In genomic region chr3:147367676-147368075, GRCh38 we compare ENCODE assay signal across 27 cellular contexts. TPM values are rescaled to one million over a fixed set of nuclear protein-coding genes. Genes with fewer than 3 reads are reported as not detected.
"Had no signal": no experiment of that assay in that cellular context is flagged by ENCODE, and none has a peak within 500 bp of the region (broad histone marks: within the 10 kb centered on the region; RNA-seq: fewer than 3 reads in every experiment).

No MANE protein-coding gene starts in this region.

- FAIRE-seq: HepG2, RCC 7860 had no signal

- DNase-seq: IMR-90, Karpas-422, KG1, MG63, NCI-H1092, NCI-H1105 treated with DMSO at 0.1 percent for 48 hours, NCI-H1417 treated with DMSO at 0.1 percent for 48 hours, NCI-H146, NCI-H1694 treated with DMSO at 0.1 percent for 48 hours, NCI-H1930, NCI-H2081, NCI-H2107, NCI-H2171, NCI-H226, NCI-H446, NCI-H510A, NCI-H524 treated with DMSO at 0.1 percent for 48 hours, NCI-H69, NCI-H774, Right ventricle myocardium superior, RPMI8226, SIG-M5 had no signal

- H3K4me3 ChIP-seq: MG63, SJSA1, SK-N-MC had no signal

- H3K36me3 ChIP-seq: MG63, SJSA1 had no signal

- H3K4me1 ChIP-seq: SJSA1 had no signal

- H3K27me3 ChIP-seq: SJSA1 had no signal

- H3K9me3 ChIP-seq: MG63, SJSA1 had no signal

- H3K27ac ChIP-seq: SJSA1, SK-N-MC had no signal

RNA-seq across cellular contexts. Expression of gene ZIC4, which starts 38.7 kb away (rescaled TPM):
- total RNA-seq: HepG2, HT1080, IMR-90, Right ventricle myocardium superior had no signal
- polyA plus RNA-seq: HepG2, IMR-90 had no signal

RNA-seq across cellular contexts. Expression of gene ZIC1, which starts 41.5 kb away (rescaled TPM):
- total RNA-seq: HepG2, HT1080, IMR-90, Right ventricle myocardium superior had no signal
- polyA plus RNA-seq: HepG2, IMR-90 had no signal
